In genomic region chr9:113624721-113625120, GRCh38 we compare ENCODE assay signal across 12 cellular contexts.
DNase-seq lines count a peak whose midpoint lies in the region; ATAC-seq, FAIRE-seq and TF ChIP-seq lines count a peak whose summit lies in the region.
"Had no signal": no experiment of that assay in that cellular context is flagged by ENCODE, and none has a peak within 500 bp of the region (broad histone marks: within the 10 kb centered on the region; RNA-seq: fewer than 3 reads in every experiment).

No MANE protein-coding gene starts in this region.

- no peak overlapping the region for H3K4me3 ChIP-seq in smooth muscle cell
- H3K4me3 ChIP-seq: skin epidermis had no signal

- H3F3A ChIP-seq in smooth muscle cell (ENCODE audit: low read depth) = peaks cover 30% of the 10 kb centered on the region

- peaks cover 38% of the 10 kb centered on the region for H3K4me1 ChIP-seq in smooth muscle cell (ENCODE audit: low read depth)

- H3K27me3 ChIP-seq in smooth muscle cell (ENCODE audit: low read depth) = no peaks in the 10 kb centered on the region

- no peak for ATAC-seq in activated CD4-positive, CD25-positive, alpha-beta regulatory T cell treated with anti-CD3 and anti-CD28 coated beads, Interleukin-2, amount 50 U/mL, for 24 hours
- ATAC-seq in GM18517 (IDR thresholded peaks at IDR 0.05; ENCODE audit: unreplicated experiment) = no peak

- DNase-seq in activated CD4-positive, CD25-positive, alpha-beta regulatory T cell treated with anti-CD3 and anti-CD28 coated beads, Interleukin-2, amount 50 U/mL, for 72 hours = peak; percentile 18
- DNase-seq in RCC 7860 (ENCODE audit: low spot score) (peak; percentile 86), fibroblast of peridontal ligament (ENCODE audit: extremely low read depth) (peak; percentile 62), smooth muscle cell (lab: John Stamatoyannopoulos, UW; ENCODE audit: unreplicated experiment) (no peak), SHP77 treated with DMSO at 0.1 percent for 48 hours (lab: John Stamatoyannopoulos, UW) (no peak), NCI-H146 (lab: John Stamatoyannopoulos, UW) (no peak)
- DNase-seq: activated CD4-positive, alpha-beta T cell treated with anti-CD3 and anti-CD28 coated beads for 48 hours; NCI-H2107 had no signal

- TF ChIP-seq CTCF in smooth muscle cell (IDR thresholded peaks at IDR 0.05; ENCODE audit: borderline replicate concordance, insufficient read depth, poor library complexity, severe bottlenecking) = no peak

- H3K36me3 ChIP-seq in smooth muscle cell (ENCODE audit: low read depth) = no peaks in the 10 kb centered on the region

- peak overlapping the region; percentile 86 for H3K27ac ChIP-seq in smooth muscle cell (ENCODE audit: low read depth)

- peak; percentile 82 for FAIRE-seq in RCC 7860 (lab: Jason Lieb, UNC)
- FAIRE-seq: endometrium had no signal

- WGBS in smooth muscle cell (ENCODE audit: low lambda C conversion rate) = 36% methylated on average over 9 of the region's 9 CpGs

- no peak overlapping the region for H2AFZ ChIP-seq in smooth muscle cell (ENCODE audit: low read depth)

- H3K9ac ChIP-seq in smooth muscle cell (ENCODE audit: low read depth) = peak overlapping the region; percentile 51

- H3K79me2 ChIP-seq in smooth muscle cell (ENCODE audit: low read depth) = no peaks in the 10 kb centered on the region

- no peaks in the 10 kb centered on the region for H3K9me3 ChIP-seq in smooth muscle cell (replicated peaks; ENCODE audit: low read depth)

- H3K4me2 ChIP-seq in smooth muscle cell = peak overlapping the region; percentile 55

- no peaks in the 10 kb centered on the region for H4K20me1 ChIP-seq in smooth muscle cell (ENCODE audit: low read depth)

Comparison
In these comparisons a context has a peak if more than half of its experiments do, and no peak if none do; other contexts are left out.
1. DNase-seq: peak in activated CD4-positive, CD25-positive, alpha-beta regulatory T cell treated with anti-CD3 and anti-CD28 coated beads, Interleukin-2, amount 50 U/mL, for 72 hours (single experiment), RCC 7860 (single experiment) and fibroblast of peridontal ligament (single experiment); none in smooth muscle cell (single experiment), SHP77 treated with DMSO at 0.1 percent for 48 hours (single experiment) and NCI-H146 (single experiment).